22 cellular contexts compared by ENCODE assay signal in the genomic region with DNA sequence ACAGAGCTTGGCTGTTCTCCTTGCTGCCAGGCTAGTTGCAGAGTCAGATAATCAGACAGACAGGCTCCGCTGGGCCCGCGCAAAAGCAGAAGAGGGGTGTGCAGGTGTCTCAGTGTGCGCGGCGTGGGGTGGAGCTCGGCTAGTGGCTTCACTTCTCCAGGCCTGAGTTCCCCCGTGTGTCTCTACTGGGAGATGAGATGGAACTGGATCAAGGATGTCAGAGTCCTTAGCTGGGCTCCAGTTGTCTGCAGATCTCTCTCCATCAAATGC. TPM values are rescaled to one million over a fixed set of nuclear protein-coding genes. Genes with fewer than 3 reads are reported as not detected.
A peak's percentile ranks its signal among the peaks of the same experiment; 100 is the strongest.
DNase-seq lines count a peak whose midpoint lies in the region; ATAC-seq and TF ChIP-seq lines count a peak whose summit lies in the region.
"Had no signal": no experiment of that assay in that cellular context is flagged by ENCODE, and none has a peak within 500 bp of the region (broad histone marks: within the 10 kb centered on the region; RNA-seq: fewer than 3 reads in every experiment).

No MANE protein-coding gene starts in this region.

- H3K4me1 ChIP-seq in left ventricle myocardium inferior: peaks cover 13% of the 10 kb centered on the region
- no peaks in the 10 kb centered on the region for H3K4me1 ChIP-seq in endodermal cell (ENCODE audit: control insufficient read depth, insufficient read depth, low read length)
- no peaks in the 10 kb centered on the region for H3K4me1 ChIP-seq in suprapubic skin
- H3K4me1 ChIP-seq: Peyer's patch had no signal

- WGBS in endodermal cell (ENCODE audit: insufficient coverage in 1 of 2, insufficient read length in 1 of 2), 2 experiments: 89 to 97% methylated on average over 7 to 8 of the region's 8 CpGs
- WGBS in suprapubic skin: 88% methylated on average over 8 of the region's 8 CpGs

- no peaks in the 10 kb centered on the region for H3K9me3 Mint-ChIP-seq in endodermal cell
- H3K9me3 Mint-ChIP-seq in memory B cell: peaks cover 5% of the 10 kb centered on the region

- H3K4me3 ChIP-seq in left ventricle myocardium inferior: no peak overlapping the region
- H3K4me3 ChIP-seq in endodermal cell (ENCODE audit: low read length): no peak overlapping the region
- no peak overlapping the region for H3K4me3 ChIP-seq in suprapubic skin
- H3K4me3 ChIP-seq: GM12878, Peyer's patch had no signal

- peaks cover 68% of the 10 kb centered on the region for H3K36me3 ChIP-seq in left ventricle myocardium inferior
- H3K36me3 ChIP-seq in endodermal cell (ENCODE audit: control insufficient read depth, insufficient read depth, low read length): no peaks in the 10 kb centered on the region
- no peaks in the 10 kb centered on the region for H3K36me3 ChIP-seq in suprapubic skin
- H3K36me3 ChIP-seq: Peyer's patch had no signal

- H3K27ac Mint-ChIP-seq in endodermal cell (no peak overlapping the region), memory B cell (peak overlapping the region; percentile 23)

- TF ChIP-seq EP300 in suprapubic skin (IDR thresholded peaks at IDR 0.05): no peak

- TF ChIP-seq CTCF in left ventricle myocardium inferior (IDR thresholded peaks at IDR 0.05; ENCODE audit: borderline replicate concordance) (no peak), endodermal cell (conservative IDR thresholded peaks at IDR 0.05) (no peak), suprapubic skin (IDR thresholded peaks at IDR 0.05) (no peak)

- H3K27me3 Mint-ChIP-seq in endodermal cell (ENCODE audit: insufficient read depth) (no peaks in the 10 kb centered on the region), memory B cell (peaks cover 6% of the 10 kb centered on the region)

- peaks cover 4% of the 10 kb centered on the region for H3K36me3 Mint-ChIP-seq in endodermal cell (ENCODE audit: low read depth)
- H3K36me3 Mint-ChIP-seq in memory B cell: peaks cover 4% of the 10 kb centered on the region

- H3K9ac ChIP-seq in endodermal cell (ENCODE audit: extremely low read depth, low read length, poor library complexity, severe bottlenecking): no peak overlapping the region

- DNase-seq in Right ventricle myocardium superior (peak; percentile 26), left ventricle myocardium inferior (no peak), endodermal cell (peak; percentile 30), memory B cell (ENCODE audit: low spot score in 2 of 2) (peak in 1 of 2 donors; percentile 11), suprapubic skin (ENCODE audit: low spot score in 2 of 2) (peak; percentile 30 to 52), ureter (ENCODE audit: low spot score) (no peak)
- DNase-seq: C1 segment of cervical spinal cord, DMS 273 treated with DMSO at 0.1 percent for 48 hours, GDM1, KBM-7, NCI-H1436, NCI-H2029, NCI-H2171, NCI-H82, SIG-M5 had no signal

- no peaks in the 10 kb centered on the region for H3K27me3 ChIP-seq in left ventricle myocardium inferior (ENCODE audit: low read depth)
- H3K27me3 ChIP-seq in endodermal cell (ENCODE audit: control insufficient read depth, insufficient read depth, low read length, poor library complexity, severe bottlenecking): no peaks in the 10 kb centered on the region
- no peaks in the 10 kb centered on the region for H3K27me3 ChIP-seq in suprapubic skin
- H3K27me3 ChIP-seq: Peyer's patch had no signal

- no peak for TF ChIP-seq POLR2A in suprapubic skin (IDR thresholded peaks at IDR 0.05)
- TF ChIP-seq POLR2A in GM18505 (IDR thresholded peaks at IDR 0.05; ENCODE audit: borderline replicate concordance, extremely low read depth, insufficient read depth, insufficient read length): no peak

- intact Hi-C loops in Right ventricle myocardium superior (cut with DNase I): no loop called here
- intact Hi-C loops in left ventricle myocardium inferior (cut with micrococcal nuclease): no loop called here

- no peaks in the 10 kb centered on the region for H3K9me3 ChIP-seq in left ventricle myocardium inferior (replicated peaks)
- no peaks in the 10 kb centered on the region for H3K9me3 ChIP-seq in endodermal cell (ENCODE audit: control insufficient read depth, low read length)
- no peaks in the 10 kb centered on the region for H3K9me3 ChIP-seq in suprapubic skin
- H3K9me3 ChIP-seq: Peyer's patch had no signal

- no peak overlapping the region for H3K4me3 Mint-ChIP-seq in endodermal cell
- H3K4me3 Mint-ChIP-seq in memory B cell: peak overlapping the region; percentile 77

- H3K4me1 Mint-ChIP-seq in endodermal cell: no peaks in the 10 kb centered on the region
- H3K4me1 Mint-ChIP-seq in memory B cell: peaks cover 12% of the 10 kb centered on the region

- H3K27ac ChIP-seq in left ventricle myocardium inferior (replicated peaks): no peak overlapping the region
- no peak overlapping the region for H3K27ac ChIP-seq in endodermal cell (ENCODE audit: low read depth, low read length)
- no peak overlapping the region for H3K27ac ChIP-seq in suprapubic skin
- H3K27ac ChIP-seq: 22Rv1, Peyer's patch had no signal

- ATAC-seq in Right ventricle myocardium superior (ENCODE audit: poor library complexity) (no peak), memory B cell (ENCODE audit: low read depth) (peak; percentile 72), esophagus mucosa (no peak), GM18505 (IDR thresholded peaks at IDR 0.05; ENCODE audit: unreplicated experiment) (no peak)
- ATAC-seq: GM12878, HCT116 had no signal

RNA-seq across cellular contexts. Expression of a gene that starts 21.1 kb away (rescaled TPM):
- total RNA-seq in Right ventricle myocardium superior (123 TPM), left ventricle myocardium inferior (119 TPM), endodermal cell (1 to 10 TPM; 3.2 to 4.6 TPM), suprapubic skin (10 to 100 TPM in 2 of 4 donors, 1 to 10 TPM in 2; 3.3 to 22.5 (median 10.3) TPM), esophagus mucosa (1.0 TPM), ureter (17.5 TPM)
- 1.4 TPM for polyA plus RNA-seq in endodermal cell (2013, experiment 1 of 2)
- polyA plus RNA-seq in endodermal cell (2013, experiment 2 of 2): 1.6 TPM
- total RNA-seq: NCI-H460 had no signal

Comparison
In these comparisons a context has a peak if more than half of its experiments do, and no peak if none do; other contexts are left out.
1. DNase-seq: peak in Right ventricle myocardium superior (single experiment), endodermal cell (single experiment) and suprapubic skin (2 of 2); none in left ventricle myocardium inferior (single experiment) and ureter (single experiment).